In the genomic region with DNA sequence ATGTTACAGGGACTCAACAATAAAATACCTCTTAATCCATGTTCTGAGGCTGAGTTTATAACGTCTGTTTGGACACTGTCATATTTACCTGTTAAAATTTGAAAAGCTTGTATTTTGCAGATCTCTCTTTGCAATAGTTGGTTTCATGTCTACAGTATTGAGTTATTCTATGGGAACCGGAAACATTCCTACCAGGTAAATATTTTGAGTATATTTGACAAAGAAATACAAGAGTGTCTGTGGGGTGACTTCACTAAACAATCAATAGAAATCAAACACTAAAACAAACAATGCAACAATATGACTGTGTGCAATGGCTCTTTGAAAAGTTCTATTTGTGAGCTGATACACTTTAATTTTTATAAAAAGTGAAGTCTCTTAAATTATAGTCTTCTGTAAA, we compare ENCODE assay signal across 25 cellular contexts. TPM values are rescaled to one million over a fixed set of nuclear protein-coding genes. Genes with fewer than 3 reads are reported as not detected.
"Had no signal": no experiment of that assay in that cellular context is flagged by ENCODE, and none has a peak within 500 bp of the region (broad histone marks: within the 10 kb centered on the region; RNA-seq: fewer than 3 reads in every experiment).

No MANE protein-coding gene starts in this region.

- DNase-seq: activated CD4-positive, alpha-beta T cell treated with anti-CD3 and anti-CD28 coated beads for 1 hour; activated CD4-positive, alpha-beta T cell treated with anti-CD3 and anti-CD28 coated beads, Interleukin-2, amount 10 ng/mL, durations not matched to agents 7 days and 5 days; activated CD8-positive, alpha-beta T cell treated with anti-CD3 and anti-CD28 coated beads for 36 hours; activated T-cell treated with anti-CD3 and anti-CD28 coated beads, Interleukin-2, amount 50 U/mL, for 4 hours; endodermal cell; esophagus squamous epithelium; foreskin melanocyte; heart right ventricle; naive B cell; pancreas; retina; stimulated activated CD4-positive, alpha-beta T cell treated with anti-CD3 and anti-CD28 coated beads, Interleukin-1b, Interleukin-23, amount 100 ng/mL, for 48 hours; stimulated activated CD4-positive, alpha-beta T cell treated with anti-CD3 and anti-CD28 coated beads, Interleukin-4, amount 100 ng/mL, for 4 hours; stimulated activated CD8-positive, alpha-beta memory T cell treated with anti-CD3 and anti-CD28 coated beads, Interleukin-4, amount 100 ng/mL, for 48 hours; stimulated activated naive CD8-positive, alpha-beta T cell treated with anti-CD3 and anti-CD28 coated beads, Interleukin-15, amount 100 ng/mL, for 72 hours; substantia nigra; uterus had no signal

- H3K9me3 ChIP-seq: esophagus squamous epithelium, heart right ventricle, pancreas, prostate gland, uterus had no signal

- H3K36me3 ChIP-seq: esophagus squamous epithelium, heart right ventricle, pancreas, prostate gland, uterus had no signal

- H3K27ac ChIP-seq: esophagus squamous epithelium, heart right ventricle, pancreas, prostate gland, skin epidermis, uterus had no signal

- H3K27me3 ChIP-seq: esophagus squamous epithelium, heart right ventricle, pancreas, uterus had no signal

- ATAC-seq: activated CD8-positive, alpha-beta T cell treated with anti-CD3 and anti-CD28 coated beads for 36 hours; activated naive CD4-positive, alpha-beta T cell treated with anti-CD3 and anti-CD28 coated beads, Interleukin-2, amount 50 U/mL, for 72 hours; activated T-cell treated with anti-CD3 and anti-CD28 coated beads, Interleukin-2, amount 50 U/mL, for 4 hours; activated T-helper 17 cell treated with anti-CD3 and anti-CD28 coated beads, Interleukin-2, amount 50 U/mL, for 72 hours; heart right ventricle; pancreas; sciatic nerve; stimulated activated memory B cell treated with anti-CD40 and anti-IgM and Interleukin-4, amounts not matched to agents 10 μg/mL and 1 μg/mL and 100 μg/mL, for 72 hours; stimulated activated naive CD8-positive, alpha-beta T cell treated with anti-CD3 and anti-CD28 coated beads, Interleukin-15, amount 100 ng/mL, for 72 hours had no signal

- FAIRE-seq: bronchial epithelial cell, pancreas had no signal

- H3K4me1 ChIP-seq: pancreas, prostate gland, uterus had no signal

- H3K4me3 ChIP-seq: esophagus squamous epithelium, heart right ventricle, pancreas, prostate gland, skin epidermis, uterus had no signal

RNA-seq across cellular contexts. Expression of gene CXCL8, which starts 47.7 kb away (rescaled TPM):
- total RNA-seq: endodermal cell had no signal
- polyA plus RNA-seq: neural cell had no signal
